In the genomic region with DNA sequence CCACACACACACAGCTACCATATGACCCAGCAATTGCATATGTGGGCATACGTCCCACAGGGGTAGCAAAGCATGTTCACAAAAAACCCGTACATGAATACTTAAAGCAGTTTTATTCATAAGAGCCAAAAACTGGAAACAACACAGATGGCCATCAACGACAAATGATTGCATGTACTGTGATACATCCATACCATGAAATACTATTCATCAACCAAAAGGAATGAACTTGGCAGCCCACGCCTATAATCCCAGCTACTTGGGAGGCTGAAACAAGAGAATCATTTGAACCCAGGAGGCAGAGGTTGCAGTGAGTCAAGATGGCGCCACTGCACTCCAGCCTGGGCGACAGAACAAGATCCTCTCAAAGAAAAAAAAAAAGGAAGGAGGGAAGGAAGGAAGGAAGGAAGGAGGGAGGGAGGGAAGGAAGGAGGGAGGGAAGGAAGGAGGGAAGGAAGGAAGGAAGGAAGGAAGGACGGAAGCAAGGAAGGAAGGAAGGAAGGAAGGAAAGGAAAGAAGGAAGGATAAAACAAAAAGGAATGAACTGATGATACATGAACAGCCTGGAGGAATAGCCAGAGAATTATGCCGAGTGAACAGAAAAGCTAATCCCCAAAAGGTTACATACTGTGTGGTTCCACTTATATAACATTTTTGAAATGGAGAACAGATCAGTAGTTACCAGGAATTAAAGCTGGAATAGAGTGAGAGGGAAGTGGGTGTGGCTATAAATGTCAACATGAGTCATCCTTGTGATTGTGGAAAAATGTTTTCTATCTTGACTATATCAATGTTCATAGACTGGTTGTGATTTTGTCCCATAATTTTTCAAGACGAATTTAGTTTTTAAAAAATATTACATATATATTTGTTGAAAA, we compare ENCODE assay signal across 16 cellular contexts. TPM values are rescaled to one million over a fixed set of nuclear protein-coding genes. Genes with fewer than 3 reads are reported as not detected.
DNase-seq lines count a peak whose midpoint lies in the region; ATAC-seq, FAIRE-seq and TF ChIP-seq lines count a peak whose summit lies in the region.
"Had no signal": no experiment of that assay in that cellular context is flagged by ENCODE, and none has a peak within 500 bp of the region (broad histone marks: within the 10 kb centered on the region; RNA-seq: fewer than 3 reads in every experiment).

No MANE protein-coding gene starts in this region.

- H3K9me3 Mint-ChIP-seq in stimulated activated naive CD8-positive, alpha-beta T cell treated with anti-CD3 and anti-CD28 coated beads, Interleukin-15, amount 100 ng/mL, for 72 hours = peaks cover 5 to 8% of the 10 kb centered on the region in 2 donors
- H3K9me3 Mint-ChIP-seq: type B pancreatic cell had no signal

- H3K4me1 Mint-ChIP-seq in stimulated activated naive CD8-positive, alpha-beta T cell treated with anti-CD3 and anti-CD28 coated beads, Interleukin-15, amount 100 ng/mL, for 72 hours = no peaks in the 10 kb centered on the region
- H3K4me1 Mint-ChIP-seq: neural crest cell had no signal

- ATAC-seq in pancreas (peak in 3 of 4 donors; percentile 37 to 64 (median 63)), HG03196 (IDR thresholded peaks at IDR 0.05; ENCODE audit: unreplicated experiment) (no peak)
- no peak for ATAC-seq in stimulated activated naive CD8-positive, alpha-beta T cell treated with anti-CD3 and anti-CD28 coated beads, Interleukin-15, amount 100 ng/mL, for 72 hours
- ATAC-seq: GM12878 had no signal

- H3K27me3 Mint-ChIP-seq in stimulated activated naive CD8-positive, alpha-beta T cell treated with anti-CD3 and anti-CD28 coated beads, Interleukin-15, amount 100 ng/mL, for 72 hours = no peaks in the 10 kb centered on the region

- DNase-seq in EL (peak; percentile 55), RPMI7951 (ENCODE audit: low read depth) (peak; percentile 48), epithelial cell of esophagus (ENCODE audit: low read depth) (peak; percentile 64), pancreas (no peak), NCI-H1436 (lab: John Stamatoyannopoulos, UW) (no peak), NCI-H226 (no peak)
- DNase-seq in stimulated activated naive CD8-positive, alpha-beta T cell treated with anti-CD3 and anti-CD28 coated beads, Interleukin-15, amount 100 ng/mL, for 72 hours = no peak
- DNase-seq: NCI-H2029, NCI-H526 treated with DMSO at 0.1 percent for 48 hours, right lobe of liver had no signal

- intact Hi-C loops in pancreas (cut with DNase I) = no loop called here

- H3K27ac ChIP-seq in pancreas = no peak overlapping the region
- H3K27ac ChIP-seq: BLaER1 treated with 17β-estradiol and CSF1 and Interleukin-3, amounts not matched to agents 10 nM and 100 nM; PC-9; right lobe of liver had no signal

- H3K27ac Mint-ChIP-seq in stimulated activated naive CD8-positive, alpha-beta T cell treated with anti-CD3 and anti-CD28 coated beads, Interleukin-15, amount 100 ng/mL, for 72 hours = peak overlapping the region in 1 of 2 donors; percentile 44
- H3K27ac Mint-ChIP-seq: type B pancreatic cell had no signal

- WGBS in pancreas, 2 donors = 70 to 84% methylated on average over 8 to 9 of the region's 9 CpGs

- TF ChIP-seq CTCF in epithelial cell of esophagus (IDR thresholded peaks at IDR 0.05; ENCODE audit: insufficient read depth, low read depth, low read length, missing control alignments) (no peak), pancreas (IDR thresholded peaks at IDR 0.05) (no peak)

- no peak overlapping the region for H3K4me3 ChIP-seq in epithelial cell of esophagus (ENCODE audit: low read length)
- no peak overlapping the region for H3K4me3 ChIP-seq in pancreas
- H3K4me3 ChIP-seq: BLaER1 treated with 17β-estradiol and CSF1 and Interleukin-3, amounts not matched to agents 10 nM and 100 nM; GM12878; PC-9; right lobe of liver had no signal

- no peaks in the 10 kb centered on the region for H3K27me3 ChIP-seq in pancreas
- H3K27me3 ChIP-seq: BLaER1 treated with 17β-estradiol and CSF1 and Interleukin-3, amounts not matched to agents 10 nM and 100 nM; right lobe of liver had no signal

- H3K9me3 ChIP-seq in pancreas = no peaks in the 10 kb centered on the region
- H3K9me3 ChIP-seq: right lobe of liver had no signal

- H3K4me3 Mint-ChIP-seq in stimulated activated naive CD8-positive, alpha-beta T cell treated with anti-CD3 and anti-CD28 coated beads, Interleukin-15, amount 100 ng/mL, for 72 hours = no peak overlapping the region
- H3K4me3 Mint-ChIP-seq: neural crest cell, type B pancreatic cell had no signal

- no peaks in the 10 kb centered on the region for H3K36me3 ChIP-seq in pancreas
- H3K36me3 ChIP-seq: BLaER1 treated with 17β-estradiol and CSF1 and Interleukin-3, amounts not matched to agents 10 nM and 100 nM; right lobe of liver had no signal

- H3K4me1 ChIP-seq in pancreas = no peaks in the 10 kb centered on the region

- no peak for FAIRE-seq in pancreas (lab: Jason Lieb, UNC)
- FAIRE-seq: GM12878 had no signal

RNA-seq across cellular contexts. Expression of a gene that starts 19.6 kb away (rescaled TPM):
- 47.1 and 64.4 TPM in 2 replicates for total RNA-seq in RPMI7951 (2014; rRNA removed; shearing (Covaris generic))
- 10 to 100 TPM; 22.8 to 53.2 (median 27.1) TPM for total RNA-seq in pancreas
- 10 to 100 TPM; 20.6 to 42.1 TPM for polyA plus RNA-seq in pancreas

Comparison
In these comparisons a context has a peak if more than half of its experiments do, and no peak if none do; other contexts are left out.
1. DNase-seq: peak in EL (single experiment), RPMI7951 (single experiment) and epithelial cell of esophagus (single experiment); none in pancreas (0 of 6), stimulated activated naive CD8-positive, alpha-beta T cell treated with anti-CD3 and anti-CD28 coated beads, Interleukin-15, amount 100 ng/mL, for 72 hours (0 of 2), NCI-H1436 (single experiment) and NCI-H226 (single experiment).
2. ATAC-seq: peak in pancreas (3 of 4); none in stimulated activated naive CD8-positive, alpha-beta T cell treated with anti-CD3 and anti-CD28 coated beads, Interleukin-15, amount 100 ng/mL, for 72 hours (single experiment) and HG03196 (single experiment).